In genomic region chr19:31292639-31293185, GRCh38 we compare ENCODE assay signal across 29 cellular contexts.
"Had no signal": no experiment of that assay in that cellular context is flagged by ENCODE, and none has a peak within 500 bp of the region (broad histone marks: within the 10 kb centered on the region; RNA-seq: fewer than 3 reads in every experiment).

No MANE protein-coding gene starts in this region.

- H3K4me1 Mint-ChIP-seq: stimulated activated effector memory CD8-positive, alpha-beta T cell treated with anti-CD3 and anti-CD28 coated beads, Interleukin-12 subunit alpha, Interleukin-12 subunit beta, amount 100 ng/mL, for 72 hours; stimulated activated memory B cell treated with anti-CD40 and anti-IgM and Interleukin-4, amounts not matched to agents 10 μg/mL and 1 μg/mL and 100 μg/mL, for 72 hours; stimulated activated naive B cell treated with anti-CD40 and anti-IgM and Interleukin-4, amounts not matched to agents 10 μg/mL and 1 μg/mL and 100 μg/mL, for 72 hours; stimulated activated naive CD8-positive, alpha-beta T cell treated with anti-CD3 and anti-CD28 coated beads, Interleukin-15, amount 100 ng/mL, for 72 hours had no signal

- H3K36me3 ChIP-seq: stomach, suprapubic skin, thoracic aorta, thyroid gland, tibial artery, transverse colon, upper lobe of left lung, upper lobe of right lung, uterus, vagina had no signal

- ATAC-seq: stimulated activated effector memory CD8-positive, alpha-beta T cell treated with anti-CD3 and anti-CD28 coated beads, Interleukin-12 subunit alpha, Interleukin-12 subunit beta, amount 100 ng/mL, for 72 hours; stimulated activated memory B cell treated with anti-CD40 and anti-IgM and Interleukin-4, amounts not matched to agents 10 μg/mL and 1 μg/mL and 100 μg/mL, for 72 hours; stimulated activated naive B cell treated with anti-CD40 and anti-IgM and Interleukin-4, amounts not matched to agents 10 μg/mL and 1 μg/mL and 100 μg/mL, for 72 hours; stimulated activated naive CD8-positive, alpha-beta T cell treated with anti-CD3 and anti-CD28 coated beads, Interleukin-15, amount 100 ng/mL, for 72 hours; stimulated activated naive CD8-positive, alpha-beta T cell treated with anti-CD3 and anti-CD28 coated beads, Interleukin-15, Interleukin-2, amounts not matched to agents 100 U/mL and 50 U/mL, for 24 hours; upper lobe of right lung had no signal

- H3K9me3 ChIP-seq: stomach, suprapubic skin, testis, thoracic aorta, thyroid gland, tibial artery, tibial nerve, transverse colon, upper lobe of left lung, upper lobe of right lung, uterus, vagina had no signal

- H3K9me3 Mint-ChIP-seq: stimulated activated effector memory CD8-positive, alpha-beta T cell treated with anti-CD3 and anti-CD28 coated beads, Interleukin-12 subunit alpha, Interleukin-12 subunit beta, amount 100 ng/mL, for 72 hours; stimulated activated naive CD8-positive, alpha-beta T cell treated with anti-CD3 and anti-CD28 coated beads, Interleukin-15, Interleukin-2, amounts not matched to agents 100 ng/mL and 50 ng/mL, for 24 hours; type B pancreatic cell had no signal

- H3K27me3 ChIP-seq: stomach, suprapubic skin, testis, thyroid gland, tibial artery, tibial nerve, transverse colon, upper lobe of left lung, upper lobe of right lung, uterus, vagina had no signal

- H3K4me1 ChIP-seq: suprapubic skin, tibial artery, transverse colon, upper lobe of left lung, upper lobe of right lung, uterus, vagina had no signal

- H3K36me3 Mint-ChIP-seq: stimulated activated effector memory CD8-positive, alpha-beta T cell treated with anti-CD3 and anti-CD28 coated beads, Interleukin-12 subunit alpha, Interleukin-12 subunit beta, amount 100 ng/mL, for 72 hours; stimulated activated memory B cell treated with anti-CD40 and anti-IgM and Interleukin-4, amounts not matched to agents 10 μg/mL and 1 μg/mL and 100 μg/mL, for 72 hours; stimulated activated naive B cell treated with anti-CD40 and anti-IgM and Interleukin-4, amounts not matched to agents 10 μg/mL and 1 μg/mL and 100 μg/mL, for 72 hours had no signal

- H3K27ac Mint-ChIP-seq: stimulated activated effector memory CD8-positive, alpha-beta T cell treated with anti-CD3 and anti-CD28 coated beads, Interleukin-12 subunit alpha, Interleukin-12 subunit beta, amount 100 ng/mL, for 72 hours; stimulated activated memory B cell treated with anti-CD40 and anti-IgM and Interleukin-4, amounts not matched to agents 10 μg/mL and 1 μg/mL and 100 μg/mL, for 72 hours; stimulated activated naive B cell treated with anti-CD40 and anti-IgM and Interleukin-4, amounts not matched to agents 10 μg/mL and 1 μg/mL and 100 μg/mL, for 72 hours; stimulated activated naive CD8-positive, alpha-beta T cell treated with anti-CD3 and anti-CD28 coated beads, Interleukin-15, amount 100 ng/mL, for 72 hours; stimulated activated naive CD8-positive, alpha-beta T cell treated with anti-CD3 and anti-CD28 coated beads, Interleukin-15, Interleukin-2, amounts not matched to agents 100 ng/mL and 50 ng/mL, for 24 hours; type B pancreatic cell had no signal

- H3K4me3 Mint-ChIP-seq: stimulated activated effector memory CD8-positive, alpha-beta T cell treated with anti-CD3 and anti-CD28 coated beads, Interleukin-12 subunit alpha, Interleukin-12 subunit beta, amount 100 ng/mL, for 72 hours; stimulated activated memory B cell treated with anti-CD40 and anti-IgM and Interleukin-4, amounts not matched to agents 10 μg/mL and 1 μg/mL and 100 μg/mL, for 72 hours; stimulated activated naive B cell treated with anti-CD40 and anti-IgM and Interleukin-4, amounts not matched to agents 10 μg/mL and 1 μg/mL and 100 μg/mL, for 72 hours; stimulated activated naive CD8-positive, alpha-beta T cell treated with anti-CD3 and anti-CD28 coated beads, Interleukin-15, amount 100 ng/mL, for 72 hours; stimulated activated naive CD8-positive, alpha-beta T cell treated with anti-CD3 and anti-CD28 coated beads, Interleukin-15, Interleukin-2, amounts not matched to agents 100 ng/mL and 50 ng/mL, for 24 hours; type B pancreatic cell had no signal

- FAIRE-seq: urothelium cell line had no signal

- H3K27me3 Mint-ChIP-seq: stimulated activated memory B cell treated with anti-CD40 and anti-IgM and Interleukin-4, amounts not matched to agents 10 μg/mL and 1 μg/mL and 100 μg/mL, for 72 hours; stimulated activated naive B cell treated with anti-CD40 and anti-IgM and Interleukin-4, amounts not matched to agents 10 μg/mL and 1 μg/mL and 100 μg/mL, for 72 hours; stimulated activated naive CD8-positive, alpha-beta T cell treated with anti-CD3 and anti-CD28 coated beads, Interleukin-15, Interleukin-2, amounts not matched to agents 100 ng/mL and 50 ng/mL, for 24 hours had no signal

- DNase-seq: stimulated activated CD4-positive, alpha-beta T cell treated with anti-CD3 and anti-CD28 coated beads, Interleukin-2, amount 100 ng/mL, for 48 hours; stimulated activated CD4-positive, alpha-beta T cell treated with anti-CD3 and anti-CD28 coated beads, Interleukin-4, amount 100 ng/mL, for 1 hour; stimulated activated CD4-positive, alpha-beta T cell treated with anti-CD3 and anti-CD28 coated beads, Interleukin-4, amount 100 ng/mL, for 24 hours; stimulated activated CD4-positive, alpha-beta T cell treated with anti-CD3 and anti-CD28 coated beads, Interleukin-4, amount 100 ng/mL, for 4 hours; stimulated activated CD8-positive, alpha-beta memory T cell treated with anti-CD3 and anti-CD28 coated beads, Interleukin-4, amount 100 ng/mL, for 48 hours; stimulated activated naive B cell treated with anti-CD40 and anti-IgM and Interleukin-4, amounts not matched to agents 10 μg/mL and 1 μg/mL and 100 μg/mL, for 72 hours; stimulated activated naive CD4-positive, alpha-beta T cell; stimulated activated naive CD4-positive, alpha-beta T cell treated with Interleukin-2 at 50 U/mL for 16 hours; stimulated activated naive CD8-positive, alpha-beta T cell treated with anti-CD3 and anti-CD28 coated beads, Interleukin-15, amount 100 ng/mL, for 72 hours; stimulated activated naive CD8-positive, alpha-beta T cell treated with anti-CD3 and anti-CD28 coated beads, Interleukin-15, Interleukin-2, amounts not matched to agents 100 U/mL and 50 U/mL, for 24 hours; stomach; substantia nigra; testis; thyroid gland; tibial artery; transverse colon; trophoblast cell; upper lobe of left lung; upper lobe of right lung; uterus had no signal

- H3K4me3 ChIP-seq: stomach, suprapubic skin, testis, thoracic aorta, thyroid gland, tibial artery, tibial nerve, transverse colon, upper lobe of left lung, upper lobe of right lung, uterus, vagina had no signal

- H3K27ac ChIP-seq: stomach, suprapubic skin, testis, thoracic aorta, thyroid gland, tibial artery, tibial nerve, transverse colon, upper lobe of left lung, upper lobe of right lung, uterus, vagina had no signal
